ENCODE assay signal across 12 cellular contexts in genomic region chr3:66439666-66440344, GRCh38.
DNase-seq lines count a peak whose midpoint lies in the region; ATAC-seq, FAIRE-seq and TF ChIP-seq lines count a peak whose summit lies in the region.
"Had no signal": no experiment of that assay in that cellular context is flagged by ENCODE, and none has a peak within 500 bp of the region (broad histone marks: within the 10 kb centered on the region; RNA-seq: fewer than 3 reads in every experiment).

No MANE protein-coding gene starts in this region.

- intact Hi-C loops in CD4-positive, alpha-beta memory T cell (cut with micrococcal nuclease) = no loop called here

- H3K4me1 Mint-ChIP-seq in CD4-positive, alpha-beta memory T cell = peaks cover 34 to 74% (median 46%) of the 10 kb centered on the region in 4 donors
- H3K4me1 Mint-ChIP-seq in GM23338 = peaks cover 90% of the 10 kb centered on the region

- no peak overlapping the region for H3K27ac ChIP-seq in CD4-positive, alpha-beta memory T cell (ENCODE audit: low read depth, low read length)
- H3K27ac ChIP-seq in GM23338 (ENCODE audit: low read depth) (peak overlapping the region; percentile 90; the same call in 1 of the 2 replicates), small intestine (ENCODE audit: low read depth in 1 of 2, low read length in 1 of 2) (no peak overlapping the region)

- TF ChIP-seq CTCF in GM23338 (conservative IDR thresholded peaks at IDR 0.05; ENCODE audit: low read depth in 2 of 2) (no peak), fibroblast of the aortic adventitia (IDR thresholded peaks at IDR 0.05; ENCODE audit: insufficient read depth, low read length) (no peak)

- ATAC-seq in GM23338 = no peak

- no peaks in the 10 kb centered on the region for H3K27me3 Mint-ChIP-seq in CD4-positive, alpha-beta memory T cell
- peaks cover 22% of the 10 kb centered on the region for H3K27me3 Mint-ChIP-seq in GM23338 (ENCODE audit: insufficient read depth, low read depth, poor library complexity)

- peak overlapping the region in 4 of 7 donors; percentile 5 to 59 (median 54) for H3K27ac Mint-ChIP-seq in CD4-positive, alpha-beta memory T cell
- H3K27ac Mint-ChIP-seq in GM23338 = peak overlapping the region; percentile 99

- peaks cover 43 to 45% of the 10 kb centered on the region in 2 donors for H3K36me3 Mint-ChIP-seq in CD4-positive, alpha-beta memory T cell
- peaks cover 63% of the 10 kb centered on the region for H3K36me3 Mint-ChIP-seq in GM23338 (ENCODE audit: low read depth)

- peaks cover 4% of the 10 kb centered on the region; the same call in 1 of the 2 replicates for H3K9me2 ChIP-seq in GM23338 (ENCODE audit: insufficient read depth)

- 60 to 68% (median 62%) methylated on average over 7 of the region's 7 CpGs for WGBS in small intestine, 3 donors

- peaks cover 13% of the 10 kb centered on the region for H3K4me1 ChIP-seq in CD4-positive, alpha-beta memory T cell (ENCODE audit: insufficient read depth, low read length)
- H3K4me1 ChIP-seq in GM23338 (ENCODE audit: insufficient read depth) (peaks cover 71% of the 10 kb centered on the region), small intestine (ENCODE audit: control insufficient read depth in 2 of 2, insufficient read depth in 1 of 2, low read depth in 1 of 2, low read length in 1 of 2) (peaks cover 0 to 17% of the 10 kb centered on the region in 2 donors)

- DNase-seq in CD4-positive, alpha-beta memory T cell = no peak
- DNase-seq in GM23338 (ENCODE audit: low spot score) = no peak
- DNase-seq in NCI-H748 treated with DMSO at 0.1 percent for 48 hours (lab: John Stamatoyannopoulos, UW) = peak; percentile 46
- DNase-seq in fibroblast of the aortic adventitia (ENCODE audit: low read depth) = peak; percentile 13
- DNase-seq in HuH-7 (ENCODE audit: low spot score) = no peak
- no peak for DNase-seq in small intestine
- DNase-seq in activated CD4-positive, alpha-beta T cell treated with anti-CD3 and anti-CD28 coated beads, Interleukin-2, amount 50 U/mL, for 1 hour = no peak
- no peak for DNase-seq in activated gamma-delta T cell treated with Interleukin-2 at 50 U/mL for 16 hours
- DNase-seq: DND-41; NCI-H345; stimulated activated CD4-positive, alpha-beta T cell treated with anti-CD3 and anti-CD28 coated beads, Interleukin-4, amount 100 ng/mL, for 1 hour; upper lobe of left lung had no signal

- peaks cover 0 to 1% (median 0%) of the 10 kb centered on the region in 8 donors for H3K9me3 Mint-ChIP-seq in CD4-positive, alpha-beta memory T cell
- no peaks in the 10 kb centered on the region for H3K9me3 Mint-ChIP-seq in GM23338

- H3F3A ChIP-seq in GM23338 (replicated peaks; ENCODE audit: low read depth) = peaks cover 22% of the 10 kb centered on the region

- no peaks in the 10 kb centered on the region for H3K36me3 ChIP-seq in CD4-positive, alpha-beta memory T cell (ENCODE audit: insufficient read depth, low read length)
- H3K36me3 ChIP-seq in GM23338 (ENCODE audit: insufficient read depth) (no peaks in the 10 kb centered on the region), small intestine (ENCODE audit: control insufficient read depth in 2 of 2, insufficient read depth in 2 of 2, low read length in 2 of 2) (no peaks in the 10 kb centered on the region)
- H3K36me3 ChIP-seq: upper lobe of left lung had no signal

- no peak overlapping the region for H2AFZ ChIP-seq in GM23338

- no peak for FAIRE-seq in small intestine (lab: Jason Lieb, UNC)

- no peak overlapping the region for H3K4me3 ChIP-seq in CD4-positive, alpha-beta memory T cell (ENCODE audit: low read length in 2 of 2)
- H3K4me3 ChIP-seq in GM23338 = no peak overlapping the region
- H3K4me3 ChIP-seq in fibroblast of the aortic adventitia (ENCODE audit: low read depth, low read length) = no peak overlapping the region
- H3K4me3 ChIP-seq in small intestine (ENCODE audit: low read depth in 1 of 2, low read length in 2 of 2) = no peak overlapping the region
- H3K4me3 ChIP-seq: upper lobe of left lung had no signal

- H3K9me3 ChIP-seq in CD4-positive, alpha-beta memory T cell (ENCODE audit: control insufficient read depth in 1 of 2, low read length in 2 of 2) = no peaks in the 10 kb centered on the region
- no peaks in the 10 kb centered on the region for H3K9me3 ChIP-seq in small intestine (ENCODE audit: control insufficient read depth, low read depth)
- H3K9me3 ChIP-seq: upper lobe of left lung had no signal

- no peaks in the 10 kb centered on the region for H3K27me3 ChIP-seq in CD4-positive, alpha-beta memory T cell (ENCODE audit: insufficient read depth, low read length)
- H3K27me3 ChIP-seq in GM23338 (ENCODE audit: insufficient read depth) = no peaks in the 10 kb centered on the region
- H3K27me3 ChIP-seq in small intestine (ENCODE audit: control insufficient read depth in 2 of 2, insufficient read depth in 2 of 2, low read length in 2 of 2) = no peaks in the 10 kb centered on the region
- H3K27me3 ChIP-seq: upper lobe of left lung had no signal

- H3K4me3 Mint-ChIP-seq in CD4-positive, alpha-beta memory T cell = peak overlapping the region in 3 of 8 donors; percentile 14 to 31 (median 27)
- peak overlapping the region; percentile 20; the same call in 2 of the 3 replicates for H3K4me3 Mint-ChIP-seq in GM23338

- H3K4me2 ChIP-seq in GM23338 = peak overlapping the region; percentile 16

- peaks cover 76% of the 10 kb centered on the region for H3K79me2 ChIP-seq in GM23338 (replicated peaks; ENCODE audit: insufficient read depth)

- POLR2A ChIA-PET in CD4-positive, alpha-beta memory T cell (lab: Charles Lee; ENCODE audit: partially characterized antibody) = no interaction called here

- CTCF ChIA-PET in CD4-positive, alpha-beta memory T cell (lab: Charles Lee; ENCODE audit: partially characterized antibody) = interaction anchor here (0.9 to 1.2 kb wide), 3 partner anchors 32 to 186 kb away, joined by 3 to 5 read pairs (median 4); no protein-coding TSS in a partner anchor

- H4K20me1 ChIP-seq in GM23338 (replicated peaks; ENCODE audit: insufficient read depth) = peaks cover 17% of the 10 kb centered on the region

TF ChIP-seq in GM23338, 12 proteins besides CTCF, POLR2A, EP300 and RAD21 (continues in another document):
- TF ChIP-seq CREB1 (CRISPR knock-in tag; IDR thresholded peaks at IDR 0.05; ENCODE audit: low read depth) (no peak), POLR2AphosphoS5 (IDR thresholded peaks at IDR 0.05; ENCODE audit: low read depth) (no peak), EZH2 (IDR thresholded peaks at IDR 0.05; ENCODE audit: low read depth, unreplicated experiment) (no peak), EZH2phosphoT487 (IDR thresholded peaks at IDR 0.05; ENCODE audit: unreplicated experiment) (no peak), JUNB (IDR thresholded peaks at IDR 0.05; ENCODE audit: unreplicated experiment) (no peak), ZNF331 (CRISPR knock-in tag; IDR thresholded peaks at IDR 0.05; ENCODE audit: low read depth) (no peak)
- TF ChIP-seq, protein P1, sequence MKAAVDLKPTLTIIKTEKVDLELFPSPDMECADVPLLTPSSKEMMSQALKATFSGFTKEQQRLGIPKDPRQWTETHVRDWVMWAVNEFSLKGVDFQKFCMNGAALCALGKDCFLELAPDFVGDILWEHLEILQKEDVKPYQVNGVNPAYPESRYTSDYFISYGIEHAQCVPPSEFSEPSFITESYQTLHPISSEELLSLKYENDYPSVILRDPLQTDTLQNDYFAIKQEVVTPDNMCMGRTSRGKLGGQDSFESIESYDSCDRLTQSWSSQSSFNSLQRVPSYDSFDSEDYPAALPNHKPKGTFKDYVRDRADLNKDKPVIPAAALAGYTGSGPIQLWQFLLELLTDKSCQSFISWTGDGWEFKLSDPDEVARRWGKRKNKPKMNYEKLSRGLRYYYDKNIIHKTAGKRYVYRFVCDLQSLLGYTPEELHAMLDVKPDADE (IDR thresholded peaks at IDR 0.05) = no peak

Comparison
In these comparisons a context has a peak if more than half of its experiments do, and no peak if none do; other contexts are left out.
1. DNase-seq: peak in NCI-H748 treated with DMSO at 0.1 percent for 48 hours (single experiment) and fibroblast of the aortic adventitia (single experiment); none in CD4-positive, alpha-beta memory T cell (0 of 5), GM23338 (single experiment), HuH-7 (single experiment), small intestine (single experiment), activated CD4-positive, alpha-beta T cell treated with anti-CD3 and anti-CD28 coated beads, Interleukin-2, amount 50 U/mL, for 1 hour (single experiment) and activated gamma-delta T cell treated with Interleukin-2 at 50 U/mL for 16 hours (single experiment).